In the genomic region with DNA sequence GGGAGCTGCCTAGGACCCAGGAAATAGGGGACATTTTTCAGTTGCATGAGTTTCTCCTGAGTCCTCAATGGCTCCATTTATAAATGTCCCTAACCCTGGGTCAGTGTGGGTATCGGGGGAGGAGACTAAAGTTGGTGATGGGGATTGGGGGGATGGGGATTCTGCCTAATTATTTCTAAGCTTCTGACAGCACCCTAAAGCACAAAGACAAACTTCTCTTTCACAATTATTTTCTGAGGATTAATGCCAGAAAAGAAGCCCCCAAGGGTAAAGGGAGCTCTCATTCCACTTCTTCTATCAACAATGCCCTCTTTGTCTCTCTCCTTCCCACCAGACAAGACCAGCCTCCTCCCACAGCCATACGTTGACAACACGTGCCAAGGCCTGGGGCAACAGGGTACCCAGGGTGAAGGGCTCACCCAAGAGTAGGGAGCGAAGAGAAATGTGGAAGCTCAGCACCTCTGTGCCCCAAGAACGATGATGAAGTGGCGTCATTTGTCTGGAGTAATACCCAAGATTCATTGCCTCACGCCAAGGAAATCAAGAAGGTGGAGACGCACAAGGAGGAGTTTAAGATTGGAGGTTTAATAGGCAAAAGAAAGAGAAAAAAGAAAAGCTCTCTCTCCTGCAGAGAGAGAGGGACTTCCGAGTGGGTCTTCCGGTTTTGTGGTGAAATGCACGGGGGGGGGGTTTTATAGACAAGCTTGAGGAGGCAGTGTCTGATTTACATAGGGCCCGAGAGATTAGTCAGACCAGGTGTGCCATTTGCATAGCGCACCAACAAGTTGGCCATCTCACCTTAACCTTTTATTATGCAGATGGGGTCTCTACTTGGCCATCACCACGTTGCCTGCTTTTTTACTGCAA, we compare ENCODE assay signal across 15 cellular contexts. TPM values are rescaled to one million over a fixed set of nuclear protein-coding genes. Genes with fewer than 3 reads are reported as not detected.
A peak's percentile ranks its signal among the peaks of the same experiment; 100 is the strongest.
DNase-seq lines count a peak whose midpoint lies in the region; ATAC-seq and TF ChIP-seq lines count a peak whose summit lies in the region.
"Had no signal": no experiment of that assay in that cellular context is flagged by ENCODE, and none has a peak within 500 bp of the region (broad histone marks: within the 10 kb centered on the region; RNA-seq: fewer than 3 reads in every experiment).

No MANE protein-coding gene starts in this region.

- H3K4me2 ChIP-seq in BLaER1 treated with 17β-estradiol and CSF1 and Interleukin-3, amounts not matched to agents 10 nM and 100 nM: peak overlapping the region in 9 of 11 experiments; percentile 10 to 56 (median 47); a peak in 16 of 22 replicates
- peak overlapping the region; percentile 17; the same call in 1 of the 2 replicates for H3K4me2 ChIP-seq in OCI-LY3 (ENCODE audit: low read length)

- intact Hi-C loops in left ventricle myocardium inferior (cut with micrococcal nuclease): no loop called here

- H3K27ac ChIP-seq in BLaER1 treated with 17β-estradiol and CSF1 and Interleukin-3, amounts not matched to agents 10 nM and 100 nM: no peak overlapping the region
- H3K27ac ChIP-seq in OCI-LY3 (ENCODE audit: low read length) (no peak overlapping the region), left ventricle myocardium inferior (replicated peaks) (no peak overlapping the region)

- H4K20me1 ChIP-seq in BLaER1 treated with 17β-estradiol and CSF1 and Interleukin-3, amounts not matched to agents 10 nM and 100 nM: no peaks in the 10 kb centered on the region
- no peaks in the 10 kb centered on the region for H4K20me1 ChIP-seq in OCI-LY3 (ENCODE audit: insufficient read depth, low read length)

- no peak overlapping the region for H3K4me3 ChIP-seq in BLaER1 treated with 17β-estradiol and CSF1 and Interleukin-3, amounts not matched to agents 10 nM and 100 nM
- H3K4me3 ChIP-seq in OCI-LY3 (ENCODE audit: low read length): peak overlapping the region; percentile 16; the same call in 1 of the 2 replicates
- H3K4me3 ChIP-seq in left ventricle myocardium inferior: no peak overlapping the region

- peak overlapping the region; percentile 25; the same call in 1 of the 2 replicates for H2AFZ ChIP-seq in OCI-LY3 (ENCODE audit: low read depth, low read length)

- DNase-seq in ELF-1 (ENCODE audit: low read depth, low spot score) (peak; percentile 70), iPS DF 4.7 (ENCODE audit: extremely low read depth, low spot score) (peak; percentile 95), GM19240 (ENCODE audit: insufficient read length, low spot score) (no peak), left ventricle myocardium inferior (no peak), ACHN (no peak)
- DNase-seq: activated CD4-positive, CD25-positive, alpha-beta regulatory T cell treated with anti-CD3 and anti-CD28 coated beads, Interleukin-2, amount 50 U/mL, for 72 hours; activated gamma-delta T cell treated with Interleukin-2 at 50 U/mL for 16 hours; Caco-2; cerebellar nuclear complex; erythroblast; KBM-7; NCI-H2227 treated with DMSO at 0.1 percent for 48 hours had no signal

- no peaks in the 10 kb centered on the region for H3K79me2 ChIP-seq in OCI-LY3 (ENCODE audit: low read length)

- in situ Hi-C loops in ACHN (cut with HindIII; ENCODE audit: low pct_ligation_motif_present, low pct_unique_long_range_greater_than_20kb, low sequenced_read_pairs): no loop called here

- no peaks in the 10 kb centered on the region for H3K36me3 ChIP-seq in BLaER1 treated with 17β-estradiol and CSF1 and Interleukin-3, amounts not matched to agents 10 nM and 100 nM
- H3K36me3 ChIP-seq in OCI-LY3 (replicated peaks; ENCODE audit: low read depth, low read length) (no peaks in the 10 kb centered on the region), left ventricle myocardium inferior (no peaks in the 10 kb centered on the region)

- H3K27me3 ChIP-seq in BLaER1 treated with 17β-estradiol and CSF1 and Interleukin-3, amounts not matched to agents 10 nM and 100 nM: no peaks in the 10 kb centered on the region
- peaks cover 22% of the 10 kb centered on the region; the same call in 1 of the 2 replicates for H3K27me3 ChIP-seq in OCI-LY3 (ENCODE audit: low read depth, low read length)
- peaks cover 26% of the 10 kb centered on the region for H3K27me3 ChIP-seq in left ventricle myocardium inferior (ENCODE audit: low read depth)

- no peak for ATAC-seq in HG03571 (IDR thresholded peaks at IDR 0.05; ENCODE audit: unreplicated experiment)

- peaks cover 0 to 13% (median 10%) of the 10 kb centered on the region in 10 experiments; a peak in 13 of 20 replicates for H3K4me1 ChIP-seq in BLaER1 treated with 17β-estradiol and CSF1 and Interleukin-3, amounts not matched to agents 10 nM and 100 nM
- no peaks in the 10 kb centered on the region for H3K4me1 ChIP-seq in OCI-LY3 (ENCODE audit: low read length)
- H3K4me1 ChIP-seq in left ventricle myocardium inferior: no peaks in the 10 kb centered on the region
- H3K4me1 ChIP-seq: Caco-2 had no signal

- no peak for TF ChIP-seq CTCF in OCI-LY3 (IDR thresholded peaks at IDR 0.05; ENCODE audit: low read depth, low read length)
- TF ChIP-seq CTCF in left ventricle myocardium inferior (IDR thresholded peaks at IDR 0.05; ENCODE audit: borderline replicate concordance): no peak

- no peak overlapping the region for H3K9ac ChIP-seq in BLaER1 treated with 17β-estradiol and CSF1 and Interleukin-3, amounts not matched to agents 10 nM and 100 nM
- no peak overlapping the region for H3K9ac ChIP-seq in OCI-LY3 (ENCODE audit: low read length)

- H3K9me3 ChIP-seq in BLaER1 treated with 17β-estradiol and CSF1 and Interleukin-3, amounts not matched to agents 10 nM and 100 nM (replicated peaks in 1 of 11): peaks cover 1 to 13% (median 5%) of the 10 kb centered on the region in 11 experiments; a peak in 14 of 22 replicates
- H3K9me3 ChIP-seq in OCI-LY3 (ENCODE audit: insufficient read depth, low read length): peaks cover 5% of the 10 kb centered on the region; the same call in 1 of the 2 replicates
- peaks cover under 1% of the 10 kb centered on the region for H3K9me3 ChIP-seq in left ventricle myocardium inferior (replicated peaks)

RNA-seq across cellular contexts. Expression of a gene that starts 14.5 kb away (rescaled TPM):
- total RNA-seq in left ventricle myocardium inferior: 0.27 TPM

RNA-seq across cellular contexts. Expression of a gene that starts 24.5 kb away (rescaled TPM):
- total RNA-seq in left ventricle myocardium inferior: 7.1 TPM

RNA-seq across cellular contexts. Expression of a gene that starts 32.0 kb away (rescaled TPM):
- total RNA-seq in left ventricle myocardium inferior: 85.5 TPM
- total RNA-seq: Caco-2 had no signal

Comparison
In these comparisons a context has a peak if more than half of its experiments do, and no peak if none do; other contexts are left out.
1. DNase-seq: peak in ELF-1 (single experiment) and iPS DF 4.7 (single experiment); none in GM19240 (single experiment), left ventricle myocardium inferior (single experiment) and ACHN (single experiment).